In genomic region chr9:123867971-123868370, GRCh38 we compare ENCODE assay signal across 13 cellular contexts.
A peak's percentile ranks its signal among the peaks of the same experiment; 100 is the strongest.
DNase-seq lines count a peak whose midpoint lies in the region; ATAC-seq and TF ChIP-seq lines count a peak whose summit lies in the region.
"Had no signal": no experiment of that assay in that cellular context is flagged by ENCODE, and none has a peak within 500 bp of the region (broad histone marks: within the 10 kb centered on the region; RNA-seq: fewer than 3 reads in every experiment).

No MANE protein-coding gene starts in this region.

- H3K9me3 Mint-ChIP-seq in CD8-positive, alpha-beta memory T cell = peaks cover 0 to 7% (median 0%) of the 10 kb centered on the region in 5 donors
- no peaks in the 10 kb centered on the region for H3K9me3 Mint-ChIP-seq in WTC11

- peaks cover 0 to 6% (median 1%) of the 10 kb centered on the region in 3 donors for H3K36me3 Mint-ChIP-seq in CD8-positive, alpha-beta memory T cell
- no peaks in the 10 kb centered on the region for H3K36me3 Mint-ChIP-seq in WTC11

- ATAC-seq in WTC11 (no peak), GM19351 (IDR thresholded peaks at IDR 0.05; ENCODE audit: unreplicated experiment) (no peak), HG03097 (IDR thresholded peaks at IDR 0.05; ENCODE audit: low FRiP score, unreplicated experiment) (no peak)
- ATAC-seq: gastrocnemius medialis had no signal

- H3K27ac Mint-ChIP-seq in CD8-positive, alpha-beta memory T cell = peak overlapping the region in 7 of 8 donors; percentile 47 to 85 (median 73)
- no peak overlapping the region for H3K27ac Mint-ChIP-seq in WTC11
- H3K27ac Mint-ChIP-seq: progenitor cell of endocrine pancreas had no signal

- H3K27ac ChIP-seq in CD8-positive, alpha-beta memory T cell (ENCODE audit: low read depth, low read length) = no peak overlapping the region
- H3K27ac ChIP-seq in neutrophil = peak overlapping the region; percentile 86
- H3K27ac ChIP-seq: gastrocnemius medialis had no signal

- no peaks in the 10 kb centered on the region for H3K9me3 ChIP-seq in CD8-positive, alpha-beta memory T cell (ENCODE audit: low read length)
- H3K9me3 ChIP-seq in neutrophil = no peaks in the 10 kb centered on the region
- H3K9me3 ChIP-seq: gastrocnemius medialis had no signal

- TF ChIP-seq CTCF in WTC11 (IDR thresholded peaks at IDR 0.05) (no peak), neutrophil (IDR thresholded peaks at IDR 0.05) (no peak)

- H3K4me3 Mint-ChIP-seq in CD8-positive, alpha-beta memory T cell = peak overlapping the region in 6 of 7 donors; percentile 25 to 60 (median 40)
- no peak overlapping the region for H3K4me3 Mint-ChIP-seq in WTC11

- CTCF ChIA-PET in CD8-positive, alpha-beta memory T cell (lab: Charles Lee) = interaction anchor here (1.2 kb wide), 1 partner anchor 19 kb away, joined by 3 read pairs; no protein-coding TSS in a partner anchor
- CTCF ChIA-PET in WTC11 (lab: Charles Lee) = no interaction called here

- no peaks in the 10 kb centered on the region for H3K36me3 ChIP-seq in CD8-positive, alpha-beta memory T cell (ENCODE audit: insufficient read depth, low read length)
- no peaks in the 10 kb centered on the region for H3K36me3 ChIP-seq in neutrophil
- H3K36me3 ChIP-seq: gastrocnemius medialis had no signal

- peaks cover 32 to 43% (median 33%) of the 10 kb centered on the region in 3 donors for H3K4me1 Mint-ChIP-seq in CD8-positive, alpha-beta memory T cell
- H3K4me1 Mint-ChIP-seq in WTC11 = peaks cover 70% of the 10 kb centered on the region

- H3K4me1 ChIP-seq in CD8-positive, alpha-beta memory T cell (ENCODE audit: insufficient read depth, low read length) = peaks cover 19% of the 10 kb centered on the region
- H3K4me1 ChIP-seq in neutrophil (ENCODE audit: control insufficient read depth in 1 of 2, insufficient read depth in 1 of 2, low read depth in 1 of 2, low read length in 1 of 2) = peaks cover 57 to 58% of the 10 kb centered on the region in 2 experiments

- no peaks in the 10 kb centered on the region for H3K27me3 ChIP-seq in CD8-positive, alpha-beta memory T cell (ENCODE audit: insufficient read depth, low read length, poor library complexity, severe bottlenecking)
- H3K27me3 ChIP-seq in neutrophil = no peaks in the 10 kb centered on the region
- H3K27me3 ChIP-seq: gastrocnemius medialis had no signal

- peak overlapping the region; percentile 14 for H3K4me3 ChIP-seq in CD8-positive, alpha-beta memory T cell (ENCODE audit: low read length)
- H3K4me3 ChIP-seq in neutrophil (ENCODE audit: low read depth in 1 of 2, low read length in 1 of 2) = peak overlapping the region; percentile 38 to 51
- H3K4me3 ChIP-seq: gastrocnemius medialis had no signal

- no peak for DNase-seq in CD8-positive, alpha-beta memory T cell
- no peak for DNase-seq in WTC11 (ENCODE audit: low spot score)
- peak; percentile 66 for DNase-seq in fibroblast of peridontal ligament (ENCODE audit: extremely low read depth)
- DNase-seq in NK-92 treated with Interleukin-12 subunit alpha and Interleukin-12 subunit beta, amount 100 ng/mL, for 24 hours (lab: John Stamatoyannopoulos, UW) = no peak
- no peak for DNase-seq in stimulated activated CD4-positive, alpha-beta T cell treated with anti-CD3 and anti-CD28 coated beads, Interleukin-12 subunit alpha, Interleukin-12 subunit beta, amount 100 ng/mL, for 4 hours
- DNase-seq: DMS 273 treated with DMSO at 0.1 percent for 48 hours; gastrocnemius medialis; NCI-H226; stimulated activated CD4-positive, alpha-beta T cell treated with anti-CD3 and anti-CD28 coated beads, Interleukin-4, amount 100 ng/mL, for 24 hours had no signal

- POLR2A ChIA-PET in CD8-positive, alpha-beta memory T cell (lab: Charles Lee) = no interaction called here
- POLR2A ChIA-PET in WTC11 (lab: Charles Lee) = no interaction called here

- H3K27me3 Mint-ChIP-seq in CD8-positive, alpha-beta memory T cell = no peaks in the 10 kb centered on the region
- H3K27me3 Mint-ChIP-seq in WTC11 (ENCODE audit: low read depth) = peaks cover 11% of the 10 kb centered on the region

TF ChIP-seq in WTC11, 78 proteins besides CTCF, POLR2A, EP300 and RAD21:
- TF ChIP-seq GABPB1 (CRISPR knock-in tag; IDR thresholded peaks at IDR 0.05) (peak; percentile 46; the same call in 1 of the 2 replicates), HMGA2 (CRISPR knock-in tag; IDR thresholded peaks at IDR 0.05) (no peak), ZNF263 (CRISPR knock-in tag; IDR thresholded peaks at IDR 0.05; ENCODE audit: low read depth) (no peak), ZNF512 (CRISPR knock-in tag; IDR thresholded peaks at IDR 0.05; ENCODE audit: borderline replicate concordance) (no peak), MYBL2 (CRISPR knock-in tag; IDR thresholded peaks at IDR 0.05) (no peak), JAZF1 (CRISPR knock-in tag; IDR thresholded peaks at IDR 0.05) (no peak), AR (CRISPR knock-in tag; IDR thresholded peaks at IDR 0.05) (no peak), RELA (CRISPR knock-in tag; IDR thresholded peaks at IDR 0.05; ENCODE audit: borderline replicate concordance) (no peak)
